8 cellular contexts compared by ENCODE assay signal in the genomic region with DNA sequence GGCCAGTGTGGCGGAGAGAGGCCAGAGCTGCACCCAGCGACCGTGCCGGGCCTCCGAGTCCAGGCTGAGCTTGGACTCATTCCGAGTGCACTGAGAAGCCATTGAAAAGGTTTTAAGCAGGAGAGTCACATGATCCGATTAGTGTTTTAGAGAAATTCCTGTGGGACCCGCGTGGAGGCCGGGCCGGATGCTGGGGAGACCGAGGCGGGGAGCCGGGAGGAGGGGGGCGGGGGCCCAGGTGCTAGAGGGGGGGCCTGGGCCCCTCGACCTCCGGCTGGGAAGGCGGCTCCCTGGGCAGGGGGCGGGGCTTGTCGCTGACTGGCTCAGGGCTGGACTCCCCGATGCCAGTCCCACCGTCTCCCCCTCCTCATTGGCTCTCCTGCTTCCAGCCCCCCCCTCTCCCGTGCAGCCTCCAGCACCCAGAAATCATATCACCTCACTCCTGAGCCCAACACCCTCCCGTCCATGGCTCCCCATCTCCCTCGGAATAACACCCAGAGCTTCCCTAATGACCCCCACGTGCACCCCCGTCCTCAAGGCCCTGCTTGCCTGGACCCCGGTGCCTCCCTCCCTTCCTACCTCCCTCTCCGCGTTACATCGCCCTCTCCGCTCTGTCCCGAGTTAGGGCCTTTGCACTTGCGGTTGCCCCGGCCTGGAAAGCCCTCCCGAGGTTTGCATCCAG. TPM values are rescaled to one million over a fixed set of nuclear protein-coding genes. Genes with fewer than 3 reads are reported as not detected.
DNase-seq lines count a peak whose midpoint lies in the region; ATAC-seq and FAIRE-seq lines count a peak whose summit lies in the region.

No MANE protein-coding gene starts in this region.

- peaks cover 21% of the 10 kb centered on the region for H3K4me1 ChIP-seq in HAP-1
- peaks cover 14% of the 10 kb centered on the region for H3K4me1 ChIP-seq in iPS-18a (ENCODE audit: control insufficient read depth, low read depth, low read length)
- peaks cover 0 to 7% of the 10 kb centered on the region in 2 donors for H3K4me1 ChIP-seq in small intestine (ENCODE audit: control insufficient read depth in 2 of 2, insufficient read depth in 1 of 2, low read depth in 1 of 2, low read length in 1 of 2)

- FAIRE-seq in small intestine (lab: Jason Lieb, UNC) = no peak

- WGBS in small intestine, 3 donors = 2 to 5% (median 3%) methylated on average over 31 to 36 of the region's 36 CpGs

- DNase-seq in ACHN (peak; percentile 80), HAP-1 (ENCODE audit: low spot score in 2 of 2) (peak; percentile 38 to 90), RPMI7951 (ENCODE audit: low read depth) (peak; percentile 77), brain pericyte (ENCODE audit: low read depth, low spot score) (peak; percentile 41), skeletal muscle cell (ENCODE audit: low read depth) (peak; percentile 63), small intestine (no peak)

- H3K27me3 ChIP-seq in HAP-1 (ENCODE audit: low read depth) = no peaks in the 10 kb centered on the region
- H3K27me3 ChIP-seq in iPS-18a (ENCODE audit: control insufficient read depth, insufficient read depth, low read length) = no peaks in the 10 kb centered on the region
- no peaks in the 10 kb centered on the region for H3K27me3 ChIP-seq in small intestine (ENCODE audit: control insufficient read depth in 2 of 2, insufficient read depth in 2 of 2, low read length in 2 of 2)

- H3K9me3 ChIP-seq in HAP-1 = 0 out of 2 replicates have a peak, but pooled peaks cover 3% of the 10 kb centered on the region
- no peaks in the 10 kb centered on the region for H3K9me3 ChIP-seq in iPS-18a (ENCODE audit: control insufficient read depth, low read depth, low read length)
- H3K9me3 ChIP-seq in small intestine (ENCODE audit: control insufficient read depth, low read depth) = no peaks in the 10 kb centered on the region

- no peak for ATAC-seq in GM21529 (IDR thresholded peaks at IDR 0.05; ENCODE audit: unreplicated experiment)

- H3K36me3 ChIP-seq in HAP-1 (replicated peaks) (no peaks in the 10 kb centered on the region), iPS-18a (ENCODE audit: control insufficient read depth, low read depth, low read length) (no peaks in the 10 kb centered on the region), small intestine (ENCODE audit: control insufficient read depth in 2 of 2, insufficient read depth in 2 of 2, low read length in 2 of 2) (no peaks in the 10 kb centered on the region)

- H3K9ac ChIP-seq in iPS-18a (ENCODE audit: low read length) = no peak overlapping the region

- H3K27ac ChIP-seq in iPS-18a (ENCODE audit: low read length) (no peak overlapping the region), small intestine (ENCODE audit: low read depth in 1 of 2, low read length in 1 of 2) (peak overlapping the region in 1 of 2 donors; percentile 47)

- in situ Hi-C loops in ACHN (cut with HindIII; ENCODE audit: low pct_ligation_motif_present, low pct_unique_long_range_greater_than_20kb, low sequenced_read_pairs) = no loop called here
- in situ Hi-C loops in HAP-1 (cut with MboI; ENCODE audit: low sequenced_read_pairs) = no loop called here

- H3K4me3 ChIP-seq in HAP-1 (peak overlapping the region; percentile 9; the same call in 1 of the 2 replicates), iPS-18a (ENCODE audit: low read length) (peak overlapping the region; percentile 61), skeletal muscle cell (ENCODE audit: low read depth, low read length) (peak overlapping the region; percentile 21), small intestine (ENCODE audit: low read depth in 1 of 2, low read length in 2 of 2) (peak overlapping the region in 1 of 2 donors; percentile 2)

RNA-seq across cellular contexts. Expression of a gene that starts 5.2 kb away (rescaled TPM):
- total RNA-seq in RPMI7951 (2014; rRNA removed; shearing (Covaris generic)) = 1.3 and 2.4 TPM in 2 replicates
- polyA plus RNA-seq in small intestine = 1 to 10 TPM; 2.2 to 4.9 (median 4.8) TPM

RNA-seq across cellular contexts. Expression of a gene that starts 13.5 kb away (rescaled TPM):
- 2.4 and 3.0 TPM in 2 replicates for total RNA-seq in RPMI7951 (2014; rRNA removed; shearing (Covaris generic))
- 1 to 10 TPM; 7.2 to 7.5 (median 7.3) TPM for polyA plus RNA-seq in small intestine

RNA-seq across cellular contexts. Expression of a gene that starts 14.3 kb away (rescaled TPM):
- 14.7 and 16.9 TPM in 2 replicates for total RNA-seq in RPMI7951 (2014; rRNA removed; shearing (Covaris generic))
- polyA plus RNA-seq in small intestine = 10 to 100 TPM; 40.2 to 63.5 (median 51.2) TPM

RNA-seq across cellular contexts. Expression of a gene that starts 19.6 kb away (rescaled TPM):
- total RNA-seq in RPMI7951 (2014; rRNA removed; shearing (Covaris generic)) = 0.12 and 0.68 TPM in 2 replicates
- 1 to 10 TPM; 4.0 to 6.8 (median 4.3) TPM for polyA plus RNA-seq in small intestine

RNA-seq across cellular contexts. Expression of a gene that starts 38.6 kb away (rescaled TPM):
- 1.6 and 2.6 TPM in 2 replicates for total RNA-seq in RPMI7951 (2014; rRNA removed; shearing (Covaris generic))
- polyA plus RNA-seq in small intestine = 10 to 100 TPM in 2 of 3 donors, 1 to 10 TPM in 1; 9.5 to 11.9 (median 10.1) TPM
